Comparison of ENCODE assay signal across 13 cellular contexts in the genomic region with DNA sequence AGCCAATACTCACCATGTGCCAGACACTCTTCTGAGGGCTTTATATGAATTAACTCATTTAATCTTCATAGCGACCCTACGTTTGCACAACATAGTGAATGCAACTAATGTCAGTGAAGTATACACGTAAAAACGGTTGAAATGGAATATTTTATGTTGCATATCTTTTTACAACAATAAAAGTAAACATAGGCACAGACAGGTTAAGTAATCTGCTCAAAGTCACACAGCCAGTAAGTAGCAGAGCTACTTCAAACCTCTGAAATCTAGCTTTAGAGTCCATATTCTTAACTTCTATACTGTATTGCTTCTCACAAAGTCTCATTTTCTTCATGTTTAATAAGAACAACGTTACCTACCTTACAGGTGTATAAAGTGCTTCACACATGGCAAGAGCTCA. TPM values are rescaled to one million over a fixed set of nuclear protein-coding genes. Genes with fewer than 3 reads are reported as not detected.
A peak's percentile ranks its signal among the peaks of the same experiment; 100 is the strongest.
DNase-seq lines count a peak whose midpoint lies in the region; ATAC-seq, FAIRE-seq and TF ChIP-seq lines count a peak whose summit lies in the region.
"Had no signal": no experiment of that assay in that cellular context is flagged by ENCODE, and none has a peak within 500 bp of the region (broad histone marks: within the 10 kb centered on the region; RNA-seq: fewer than 3 reads in every experiment).

No MANE protein-coding gene starts in this region.

- H3K27me3 ChIP-seq in right cardiac atrium (ENCODE audit: control insufficient read depth, insufficient read depth) = no peaks in the 10 kb centered on the region
- no peaks in the 10 kb centered on the region for H3K27me3 ChIP-seq in keratinocyte (ENCODE audit: control insufficient read depth, extremely low read depth, insufficient read depth, low read length)

- H3K4me3 ChIP-seq in right cardiac atrium (ENCODE audit: low read length) (peak overlapping the region; percentile 86), keratinocyte (ENCODE audit: control insufficient read depth in 2 of 3, extremely low read depth in 1 of 3, insufficient read depth in 2 of 3, low read depth in 1 of 3, low read length in 3 of 3) (peak overlapping the region; percentile 96 to 100 (median 96))

- H3K36me3 ChIP-seq in keratinocyte (ENCODE audit: control insufficient read depth in 2 of 2, extremely low read depth in 1 of 2, insufficient read depth in 2 of 2, low read length in 2 of 2) = peaks cover 0 to 3% of the 10 kb centered on the region in 2 experiments

- H2AFZ ChIP-seq in keratinocyte (ENCODE audit: control insufficient read depth, low read length) = no peak overlapping the region

- no peak for ATAC-seq in right cardiac atrium

- H3K4me1 ChIP-seq in right cardiac atrium (ENCODE audit: control insufficient read depth, insufficient read depth, low read length) = no peaks in the 10 kb centered on the region
- peaks cover 11% of the 10 kb centered on the region for H3K4me1 ChIP-seq in keratinocyte (ENCODE audit: control insufficient read depth, extremely low read depth, insufficient read depth, low read length)

- H3K4me3 Mint-ChIP-seq in activated T-helper 2 cell treated with anti-CD3 and anti-CD28 coated beads, Interferon-gamma antibody, Interleukin-2, Interleukin-4, amounts not matched to agents 10 μg/mL and 5 μg/mL and 100 μg/mL, durations not matched to agents 14 hours and 24 hours and 36 hours (ENCODE audit: low read depth) = peak overlapping the region; percentile 92
- H3K4me3 Mint-ChIP-seq in type B pancreatic cell = peak overlapping the region; percentile 93

- H3K9ac ChIP-seq in keratinocyte (ENCODE audit: control insufficient read depth, extremely low read depth, insufficient read depth, low read length) = peak overlapping the region; percentile 94

- FAIRE-seq in keratinocyte (lab: Jason Lieb, UNC) = no peak
- FAIRE-seq in GM19239 (lab: Jason Lieb, UNC) = no peak
- FAIRE-seq: endometrium, G401.6 had no signal

- peak overlapping the region; percentile 50 for H3K27ac Mint-ChIP-seq in activated T-helper 2 cell treated with anti-CD3 and anti-CD28 coated beads, Interferon-gamma antibody, Interleukin-2, Interleukin-4, amounts not matched to agents 10 μg/mL and 5 μg/mL and 100 μg/mL, durations not matched to agents 14 hours and 24 hours and 36 hours
- H3K27ac Mint-ChIP-seq in type B pancreatic cell = peak overlapping the region; percentile 95

- H3K9me3 ChIP-seq in right cardiac atrium (ENCODE audit: control insufficient read depth, low read length) = no peaks in the 10 kb centered on the region
- H3K9me3 ChIP-seq in keratinocyte (ENCODE audit: control insufficient read depth, low read depth, low read length) = no peaks in the 10 kb centered on the region

- no peaks in the 10 kb centered on the region for H4K20me1 ChIP-seq in keratinocyte (ENCODE audit: control insufficient read depth, extremely low read depth, insufficient read depth, low read length)

- intact Hi-C loops in right cardiac atrium (cut with DNase I) (no loop called here), cardiac septum (cut with DNase I) (loop anchor here (10.0 kb wide), 1 partner anchor 60 kb away; the partner anchor contains the start of genes NMB and WDR73)
- intact Hi-C loops in activated T-helper 2 cell treated with anti-CD3 and anti-CD28 coated beads, Interferon-gamma antibody, Interleukin-2, Interleukin-4, amounts not matched to agents 10 μg/mL and 5 μg/mL and 100 μg/mL, durations not matched to agents 14 hours and 24 hours and 36 hours (cut with micrococcal nuclease) = no loop called here

- H3K36me3 Mint-ChIP-seq in activated T-helper 2 cell treated with anti-CD3 and anti-CD28 coated beads, Interferon-gamma antibody, Interleukin-2, Interleukin-4, amounts not matched to agents 10 μg/mL and 5 μg/mL and 100 μg/mL, durations not matched to agents 14 hours and 24 hours and 36 hours (ENCODE audit: low read depth) = peaks cover 33% of the 10 kb centered on the region
- peaks cover 4% of the 10 kb centered on the region for H3K36me3 Mint-ChIP-seq in type B pancreatic cell

- DNase-seq in right cardiac atrium (no peak), cardiac septum (ENCODE audit: low spot score) (no peak), keratinocyte (ENCODE audit: low read depth, low spot score) (no peak), type B pancreatic cell (ENCODE audit: extremely low spot score, unreplicated experiment) (no peak), globus pallidus (ENCODE audit: low spot score) (no peak), GM19239 (ENCODE audit: insufficient read length, low spot score) (no peak), NCI-H2029 (lab: John Stamatoyannopoulos, UW) (no peak)
- DNase-seq in activated T-helper 2 cell treated with anti-CD3 and anti-CD28 coated beads, Interferon-gamma antibody, Interleukin-2, Interleukin-4, amounts not matched to agents 10 μg/mL and 5 μg/mL and 100 μg/mL, durations not matched to agents 14 hours and 24 hours and 36 hours (ENCODE audit: low spot score) = no peak
- DNase-seq: HCEC 1CT; NCI-H2081; stimulated activated CD4-positive, alpha-beta T cell treated with anti-CD3 and anti-CD28 coated beads, Interleukin-15, amount 100 ng/mL, for 24 hours had no signal

- peaks cover 29% of the 10 kb centered on the region for H3K4me1 Mint-ChIP-seq in activated T-helper 2 cell treated with anti-CD3 and anti-CD28 coated beads, Interferon-gamma antibody, Interleukin-2, Interleukin-4, amounts not matched to agents 10 μg/mL and 5 μg/mL and 100 μg/mL, durations not matched to agents 14 hours and 24 hours and 36 hours (ENCODE audit: low read depth)
- H3K4me1 Mint-ChIP-seq in type B pancreatic cell (ENCODE audit: unreplicated experiment) = peaks cover 25% of the 10 kb centered on the region

- peaks cover 63% of the 10 kb centered on the region for H3K79me2 ChIP-seq in keratinocyte (ENCODE audit: control insufficient read depth, insufficient read depth, low read length)

- WGBS in right cardiac atrium = 80% methylated on average over 5 of the region's 5 CpGs

- no peak overlapping the region for H3K27ac ChIP-seq in right cardiac atrium (ENCODE audit: low read length)
- no peak overlapping the region for H3K27ac ChIP-seq in keratinocyte (ENCODE audit: control insufficient read depth, insufficient read depth, low read length)

- H3K9me1 ChIP-seq in keratinocyte (ENCODE audit: control insufficient read depth, extremely low read depth, insufficient read depth, low read length) = no peaks in the 10 kb centered on the region

- H3K27me3 Mint-ChIP-seq in activated T-helper 2 cell treated with anti-CD3 and anti-CD28 coated beads, Interferon-gamma antibody, Interleukin-2, Interleukin-4, amounts not matched to agents 10 μg/mL and 5 μg/mL and 100 μg/mL, durations not matched to agents 14 hours and 24 hours and 36 hours (ENCODE audit: low read depth) = no peaks in the 10 kb centered on the region
- no peaks in the 10 kb centered on the region for H3K27me3 Mint-ChIP-seq in type B pancreatic cell

- dilution Hi-C loops in keratinocyte (cut with MboI; ENCODE audit: extremely low pct_ligation_motif_present, low sequenced_read_pairs) = no loop called here

- peak overlapping the region; percentile 91 for H3K4me2 ChIP-seq in keratinocyte (ENCODE audit: control insufficient read depth, extremely low read depth, insufficient read depth, low read depth, low read length)

- no peaks in the 10 kb centered on the region for H3K9me3 Mint-ChIP-seq in activated T-helper 2 cell treated with anti-CD3 and anti-CD28 coated beads, Interferon-gamma antibody, Interleukin-2, Interleukin-4, amounts not matched to agents 10 μg/mL and 5 μg/mL and 100 μg/mL, durations not matched to agents 14 hours and 24 hours and 36 hours
- H3K9me3 Mint-ChIP-seq in type B pancreatic cell = no peaks in the 10 kb centered on the region

- TF ChIP-seq CTCF in keratinocyte (optimal IDR thresholded peaks at IDR 0.05 in 1 of 3, IDR thresholded peaks at IDR 0.05 in 1 of 3, conservative IDR thresholded peaks at IDR 0.05 in 1 of 3; ENCODE audit: extremely low read depth in 1 of 3, insufficient read depth in 2 of 3, low read length in 3 of 3) = no peak
- TF ChIP-seq CTCF in type B pancreatic cell (conservative IDR thresholded peaks at IDR 0.05) = no peak

RNA-seq across cellular contexts. Expression of gene SEC11A, which starts 1.6 kb away (rescaled TPM):
- total RNA-seq in right cardiac atrium = 10 to 100 TPM; 86.2 to 91.6 (median 88.1) TPM
- polyA plus RNA-seq in right cardiac atrium = 92.2 TPM
- 63.8 TPM for total RNA-seq in cardiac septum
- total RNA-seq in activated T-helper 2 cell treated with anti-CD3 and anti-CD28 coated beads, Interferon-gamma antibody, Interleukin-2, Interleukin-4, amounts not matched to agents 10 μg/mL and 5 μg/mL and 100 μg/mL, durations not matched to agents 14 hours and 24 hours and 36 hours = 115 and 117 TPM in 2 replicates
- 110 to 195 TPM (median 115 TPM) in 3 replicates for polyA plus RNA-seq in keratinocyte
- polyA plus RNA-seq in keratinocyte (2011; ENCODE audit: low read depth) = 92.3 TPM
- 103 and 105 TPM in 2 replicates for polyA plus RNA-seq in keratinocyte (2011; cell fraction: cytosol; rRNA removed)
- 56.9 and 107 TPM in 2 replicates for polyA plus RNA-seq in keratinocyte (2011; cell fraction: nucleus; rRNA removed)
- 122 and 135 TPM in 2 replicates for polyA plus RNA-seq in keratinocyte (2012; ENCODE audit: low replicate concordance)
- polyA minus RNA-seq in keratinocyte = 30.7 to 81.4 TPM (median 35.1 TPM) in 3 replicates
- 67.5 TPM for polyA minus RNA-seq in keratinocyte (2011; cell fraction: cytosol; rRNA and poly(A)+ RNA removed)
- polyA minus RNA-seq in keratinocyte (2011; cell fraction: nucleus; rRNA and poly(A)+ RNA removed) = 28.9 and 39.7 TPM in 2 replicates
- 178 and 185 TPM in 2 replicates for total RNA-seq in type B pancreatic cell (ENCODE audit: low replicate concordance)

RNA-seq across cellular contexts. Expression of gene ZNF592, which starts 34.0 kb away (rescaled TPM):
- total RNA-seq in right cardiac atrium = 10 to 100 TPM; 20.3 to 25.6 (median 20.6) TPM
- 14.0 TPM for polyA plus RNA-seq in right cardiac atrium
- total RNA-seq in cardiac septum = 25.7 TPM
- total RNA-seq in activated T-helper 2 cell treated with anti-CD3 and anti-CD28 coated beads, Interferon-gamma antibody, Interleukin-2, Interleukin-4, amounts not matched to agents 10 μg/mL and 5 μg/mL and 100 μg/mL, durations not matched to agents 14 hours and 24 hours and 36 hours = 29.3 and 31.3 TPM in 2 replicates
- 4.1 to 9.4 TPM (median 4.4 TPM) in 3 replicates for polyA plus RNA-seq in keratinocyte
- 3.0 TPM for polyA plus RNA-seq in keratinocyte (2011; ENCODE audit: low read depth)
- polyA plus RNA-seq in keratinocyte (2011; cell fraction: cytosol; rRNA removed) = 5.0 and 5.6 TPM in 2 replicates
- polyA plus RNA-seq in keratinocyte (2011; cell fraction: nucleus; rRNA removed) = 13.7 and 17.9 TPM in 2 replicates
- polyA plus RNA-seq in keratinocyte (2012; ENCODE audit: low replicate concordance) = 7.3 and 9.3 TPM in 2 replicates
- polyA minus RNA-seq in keratinocyte = 9.1 to 21.3 TPM (median 9.7 TPM) in 3 replicates
- polyA minus RNA-seq in keratinocyte (2011; cell fraction: cytosol; rRNA and poly(A)+ RNA removed) = 5.9 TPM
- 9.6 and 13.2 TPM in 2 replicates for polyA minus RNA-seq in keratinocyte (2011; cell fraction: nucleus; rRNA and poly(A)+ RNA removed)
- 26.4 and 26.8 TPM in 2 replicates for total RNA-seq in type B pancreatic cell (ENCODE audit: low replicate concordance)

RNA-seq across cellular contexts. Expression of gene NMB, which starts 56.4 kb away (rescaled TPM):
- total RNA-seq in right cardiac atrium (1 to 10 TPM in 3 of 4 donors, under 1 TPM in 1; 0.96 to 4.7 (median 2.1) TPM), cardiac septum (2.6 TPM), type B pancreatic cell (ENCODE audit: low replicate concordance) (7.4 and 8.2 TPM in 2 replicates)
- polyA plus RNA-seq in right cardiac atrium (6.9 TPM), keratinocyte (2.8 to 4.1 TPM (median 3.9 TPM) in 3 replicates)
- total RNA-seq in activated T-helper 2 cell treated with anti-CD3 and anti-CD28 coated beads, Interferon-gamma antibody, Interleukin-2, Interleukin-4, amounts not matched to agents 10 μg/mL and 5 μg/mL and 100 μg/mL, durations not matched to agents 14 hours and 24 hours and 36 hours = 2.5 and 3.0 TPM in 2 replicates
- polyA plus RNA-seq in keratinocyte (2011; ENCODE audit: low read depth) = 0.36 TPM
- polyA plus RNA-seq in keratinocyte (2011; cell fraction: cytosol; rRNA removed) = 2.8 and 3.8 TPM in 2 replicates
- polyA plus RNA-seq in keratinocyte (2011; cell fraction: nucleus; rRNA removed) = 1.2 and 1.3 TPM in 2 replicates
- polyA plus RNA-seq in keratinocyte (2012; ENCODE audit: low replicate concordance) = 1.9 and 6.2 TPM in 2 replicates
- polyA minus RNA-seq in keratinocyte = 0.29 to 1.4 TPM (median 0.66 TPM) in 3 replicates
- polyA minus RNA-seq in keratinocyte (2011; cell fraction: cytosol; rRNA and poly(A)+ RNA removed) = 2.7 TPM
- polyA minus RNA-seq in keratinocyte (2011; cell fraction: nucleus; rRNA and poly(A)+ RNA removed) = 0.95 and 1.1 TPM in 2 replicates
